Comparison of ENCODE assay signal across 8 cellular contexts in the genomic region with DNA sequence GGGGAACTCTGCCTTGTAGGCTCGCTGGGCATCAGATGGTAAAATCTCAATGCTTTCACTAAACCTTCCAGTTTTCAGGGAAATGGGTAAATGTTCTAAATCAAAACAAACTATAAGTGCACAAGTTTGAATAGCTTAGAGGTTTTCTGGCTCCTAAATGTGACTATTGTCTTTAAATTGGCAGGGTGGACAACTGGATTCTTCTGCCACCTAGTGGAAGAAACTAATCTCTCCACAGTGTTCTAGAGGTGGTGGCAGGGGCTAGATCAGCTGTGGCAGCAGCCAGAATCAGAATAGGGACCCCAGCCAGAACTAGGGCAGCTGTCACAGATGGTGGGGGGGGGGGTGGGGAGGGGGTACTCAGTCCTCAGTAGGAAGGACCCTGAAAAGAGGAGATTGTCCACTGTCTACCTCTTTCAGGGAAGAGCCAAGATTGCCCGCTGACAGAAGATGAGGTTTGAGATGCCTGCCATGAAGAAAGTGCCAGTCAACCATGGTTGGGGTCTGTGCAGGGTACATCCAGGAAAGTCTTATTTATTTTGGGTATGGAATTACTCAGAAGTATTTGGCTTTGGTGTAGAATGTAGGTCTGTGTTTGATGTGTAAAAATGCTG.
DNase-seq lines count a peak whose midpoint lies in the region; ATAC-seq and TF ChIP-seq lines count a peak whose summit lies in the region.

No MANE protein-coding gene starts in this region.

- H3K9ac ChIP-seq in fibroblast of lung (ENCODE audit: insufficient read depth, low read length), result no peak overlapping the region

- no peak overlapping the region for H2AFZ ChIP-seq in fibroblast of lung (ENCODE audit: low read length)

- no peaks in the 10 kb centered on the region for H3K9me3 ChIP-seq in SJCRH30 (replicated peaks)
- no peaks in the 10 kb centered on the region for H3K9me3 ChIP-seq in fibroblast of lung (ENCODE audit: control insufficient read depth, insufficient read depth, low read depth, low read length)

- H3K4me3 ChIP-seq in SJCRH30 (no peak overlapping the region), fibroblast of lung (replicated peaks in 1 of 4; ENCODE audit: control extremely low read depth in 1 of 4, insufficient read depth in 1 of 4, low read depth in 3 of 4, low read length in 4 of 4) (no peak overlapping the region)

- H3K79me2 ChIP-seq in fibroblast of lung (ENCODE audit: control insufficient read depth, insufficient read depth, low read length), result no peaks in the 10 kb centered on the region

- TF ChIP-seq CTCF in fibroblast of lung (conservative IDR thresholded peaks at IDR 0.05 in 1 of 2, IDR thresholded peaks at IDR 0.05 in 1 of 2; ENCODE audit: low read depth in 1 of 2, low read length in 2 of 2), result peak; percentile 63 to 66

- H3K27ac ChIP-seq in SJCRH30 (no peak overlapping the region), fibroblast of lung (ENCODE audit: insufficient read depth, low read length) (no peak overlapping the region)

- H3K4me1 ChIP-seq in SJCRH30, result peaks cover 4% of the 10 kb centered on the region; the same call in 1 of the 2 replicates
- no peaks in the 10 kb centered on the region for H3K4me1 ChIP-seq in fibroblast of lung (ENCODE audit: control insufficient read depth, extremely low read depth, insufficient read depth, low read length)

- H4K20me1 ChIP-seq in fibroblast of lung (ENCODE audit: control insufficient read depth, extremely low read depth, insufficient read depth, low read length), result no peaks in the 10 kb centered on the region

- H3K27me3 ChIP-seq in SJCRH30 (0 out of 2 replicates have a peak, but pooled peaks cover 12% of the 10 kb centered on the region), fibroblast of lung (ENCODE audit: control insufficient read depth, insufficient read depth, low read length) (no peaks in the 10 kb centered on the region)

- ATAC-seq in HG02885 (IDR thresholded peaks at IDR 0.05; ENCODE audit: poor library complexity, unreplicated experiment), result peak; percentile 62

- H3K36me3 ChIP-seq in SJCRH30, result no peaks in the 10 kb centered on the region
- no peaks in the 10 kb centered on the region for H3K36me3 ChIP-seq in fibroblast of lung (ENCODE audit: control insufficient read depth, insufficient read depth, low read length)

- DNase-seq in activated CD4-positive, alpha-beta T cell treated with anti-CD3 and anti-CD28 coated beads for 48 hours, result peak; percentile 4
- DNase-seq in activated CD4-positive, alpha-beta T cell treated with anti-CD3 and anti-CD28 coated beads, Interleukin-2, amount 50 U/mL, for 1 hour, result no peak
- DNase-seq in SJCRH30 (peak; percentile 36 to 75), fibroblast of lung (ENCODE audit: low read depth in 2 of 2) (peak; percentile 8 to 51), non-pigmented ciliary epithelial cell (ENCODE audit: low read depth) (peak; percentile 9), NCI-H146 treated with DMSO at 0.1 percent for 48 hours (lab: John Stamatoyannopoulos, UW; ENCODE audit: unreplicated experiment) (no peak)
- no peak for DNase-seq in activated effector memory CD4-positive, alpha-beta T cell treated with anti-CD3 and anti-CD28 coated beads, Interleukin-2, amount 50 U/mL, for 16 hours

- H3K4me2 ChIP-seq in fibroblast of lung (ENCODE audit: extremely low read depth, insufficient read depth, low read length), result no peak overlapping the region

Comparison
In these comparisons a context has a peak if more than half of its experiments do, and no peak if none do; other contexts are left out.
1. DNase-seq: peak in activated CD4-positive, alpha-beta T cell treated with anti-CD3 and anti-CD28 coated beads for 48 hours (single experiment), SJCRH30 (2 of 2), fibroblast of lung (2 of 2) and non-pigmented ciliary epithelial cell (single experiment); none in activated CD4-positive, alpha-beta T cell treated with anti-CD3 and anti-CD28 coated beads, Interleukin-2, amount 50 U/mL, for 1 hour (single experiment), NCI-H146 treated with DMSO at 0.1 percent for 48 hours (single experiment) and activated effector memory CD4-positive, alpha-beta T cell treated with anti-CD3 and anti-CD28 coated beads, Interleukin-2, amount 50 U/mL, for 16 hours (single experiment).